In genomic region chr12:57523706-57524614, GRCh38 we compare ENCODE assay signal across 9 cellular contexts. TPM values are rescaled to one million over a fixed set of nuclear protein-coding genes. Genes with fewer than 3 reads are reported as not detected.
DNase-seq lines count a peak whose midpoint lies in the region; ATAC-seq, FAIRE-seq and TF ChIP-seq lines count a peak whose summit lies in the region.
"Had no signal": no experiment of that assay in that cellular context is flagged by ENCODE, and none has a peak within 500 bp of the region (broad histone marks: within the 10 kb centered on the region; RNA-seq: fewer than 3 reads in every experiment).

No MANE protein-coding gene starts in this region.

- H3K4me1 ChIP-seq in esophagus muscularis mucosa, result peaks cover 36 to 58% (median 57%) of the 10 kb centered on the region in 4 donors

- no peaks in the 10 kb centered on the region for H3K27me3 ChIP-seq in esophagus muscularis mucosa

- intact Hi-C loops in esophagus muscularis mucosa (cut with DNase I), result no loop called here

- FAIRE-seq in GM12891 (lab: Jason Lieb, UNC), result peak; percentile 33

- no peak for TF ChIP-seq CTCF in esophagus muscularis mucosa (IDR thresholded peaks at IDR 0.05)
- no peak for TF ChIP-seq CTCF in retinal pigment epithelial cell (conservative IDR thresholded peaks at IDR 0.05; ENCODE audit: low read depth, low read length)
- no peak for TF ChIP-seq CTCF in omental fat pad (IDR thresholded peaks at IDR 0.05)

- no peak for ATAC-seq in HG03342 (IDR thresholded peaks at IDR 0.05; ENCODE audit: unreplicated experiment)
- ATAC-seq in esophagus mucosa, result no peak
- no peak for ATAC-seq in omental fat pad (ENCODE audit: low FRiP score)

- H3K4me3 ChIP-seq in SK-N-MC (peak overlapping the region; percentile 98), esophagus muscularis mucosa (peak overlapping the region; percentile 78 to 95 (median 84)), retinal pigment epithelial cell (ENCODE audit: low read length) (peak overlapping the region; percentile 72)

- H3K27ac ChIP-seq in SK-N-MC (peak overlapping the region; percentile 83), esophagus muscularis mucosa (replicated peaks in 1 of 4) (peak overlapping the region; percentile 95 to 99 (median 98))

- WGBS in esophagus muscularis mucosa, result 72% methylated on average over 12 of the region's 14 CpGs

- peak overlapping the region; percentile 91 for H3K9ac ChIP-seq in SK-N-MC (ENCODE audit: insufficient read length)

- TF ChIP-seq POLR2A in GM12891 (IDR thresholded peaks at IDR 0.05; ENCODE audit: low read depth, low read length) (no peak), esophagus muscularis mucosa (IDR thresholded peaks at IDR 0.05; ENCODE audit: low read depth) (no peak)

- DNase-seq in GM12891 (ENCODE audit: insufficient read length, low spot score) (no peak), SK-N-MC (ENCODE audit: low read depth, low spot score) (no peak), esophagus muscularis mucosa (ENCODE audit: extremely low spot score) (no peak), retinal pigment epithelial cell (ENCODE audit: low read depth) (no peak), COLO668 (lab: John Stamatoyannopoulos, UW; ENCODE audit: unreplicated experiment) (no peak), omental fat pad (ENCODE audit: low spot score) (no peak)

- H3K9me3 ChIP-seq in SK-N-MC (ENCODE audit: low read depth, low read length) (no peaks in the 10 kb centered on the region), esophagus muscularis mucosa (no peaks in the 10 kb centered on the region)

- H3K36me3 ChIP-seq in SK-N-MC (ENCODE audit: insufficient read depth, low read length) (peaks cover 62% of the 10 kb centered on the region), esophagus muscularis mucosa (peaks cover 26 to 51% (median 49%) of the 10 kb centered on the region in 4 donors)

- no peak for TF ChIP-seq EP300 in esophagus muscularis mucosa (IDR thresholded peaks at IDR 0.05)

TF ChIP-seq in GM12891, 5 proteins besides CTCF, POLR2A, EP300 and RAD21:
- no peak for TF ChIP-seq POLR2AphosphoS5 (IDR thresholded peaks at IDR 0.05; ENCODE audit: low read depth, low read length)
- TF ChIP-seq SPI1 (IDR thresholded peaks at IDR 0.05; ENCODE audit: low read depth, low read length), result no peak
- TF ChIP-seq PAX5 (IDR thresholded peaks at IDR 0.05; ENCODE audit: insufficient read depth, low read length, severe bottlenecking), result no peak
- TF ChIP-seq TAF1 (IDR thresholded peaks at IDR 0.05; ENCODE audit: low read depth, low read length), result no peak
TF ChIP-seq in GM12891: peak in this region for 0.

RNA-seq across cellular contexts. Expression of gene MBD6, which starts 1.3 kb away (rescaled TPM):
- 15.6 TPM for polyA plus RNA-seq in GM12891 (2012; ENCODE audit: low read depth, missing spikeins)
- total RNA-seq in esophagus muscularis mucosa, result 10 to 100 TPM; 13.8 to 19.9 (median 16.9) TPM
- total RNA-seq in esophagus mucosa, result 50.5 TPM
- total RNA-seq in omental fat pad, result 10 to 100 TPM; 11.8 to 40.2 (median 15.2) TPM

RNA-seq across cellular contexts. Expression of gene DDIT3, which starts 3.6 kb away (rescaled TPM):
- polyA plus RNA-seq in GM12891 (2012; ENCODE audit: low read depth, missing spikeins), result 22.7 TPM
- total RNA-seq in esophagus muscularis mucosa (10 to 100 TPM; 14.4 to 43.9 (median 24.4) TPM), esophagus mucosa (34.8 TPM), omental fat pad (10 to 100 TPM; 31.5 to 66.6 (median 35.5) TPM)

RNA-seq across cellular contexts. Expression of gene DCTN2, which starts 23.0 kb away (rescaled TPM):
- polyA plus RNA-seq in GM12891 (2012; ENCODE audit: low read depth, missing spikeins), result 79.2 TPM
- total RNA-seq in esophagus muscularis mucosa, result 100 to 1,000 TPM; 161 to 243 (median 202) TPM
- 105 TPM for total RNA-seq in esophagus mucosa
- 100 to 1,000 TPM in 3 of 4 donors, 10 to 100 TPM in 1; 96.0 to 134 (median 123) TPM for total RNA-seq in omental fat pad

RNA-seq across cellular contexts. Expression of gene KIF5A, which starts 25.9 kb away (rescaled TPM):
- polyA plus RNA-seq in GM12891 (2012; ENCODE audit: low read depth, missing spikeins), result 0.18 TPM
- total RNA-seq in esophagus muscularis mucosa (1 to 10 TPM; 2.1 to 3.2 (median 2.4) TPM), esophagus mucosa (0.16 TPM), omental fat pad (under 1 TPM in 2 of 4 donors, not detected in 2; 0.09 to 0.13 TPM)
- total RNA-seq: HT1080 had no signal

RNA-seq across cellular contexts. Expression of gene MARS1, which starts 36.1 kb away (rescaled TPM):
- polyA plus RNA-seq in GM12891 (2012; ENCODE audit: low read depth, missing spikeins), result 93.4 TPM
- total RNA-seq in esophagus muscularis mucosa (10 to 100 TPM; 53.2 to 81.0 (median 62.7) TPM), esophagus mucosa (130 TPM), omental fat pad (100 to 1,000 TPM in 1 of 4 donors, 10 to 100 TPM in 3; 53.5 to 108 (median 58.4) TPM)
